21 cellular contexts compared by ENCODE assay signal in genomic region chr10:49174261-49174925, GRCh38. TPM values are rescaled to one million over a fixed set of nuclear protein-coding genes. Genes with fewer than 3 reads are reported as not detected.
DNase-seq lines count a peak whose midpoint lies in the region; ATAC-seq, FAIRE-seq and TF ChIP-seq lines count a peak whose summit lies in the region.
"Had no signal": no experiment of that assay in that cellular context is flagged by ENCODE, and none has a peak within 500 bp of the region (broad histone marks: within the 10 kb centered on the region; RNA-seq: fewer than 3 reads in every experiment).

No MANE protein-coding gene starts in this region.

- FAIRE-seq in HepG2 (lab: Jason Lieb, UNC): no peak
- FAIRE-seq in HTR-8/SVneo (lab: Jason Lieb, UNC): no peak
- FAIRE-seq: H54, kidney had no signal

- BruUV-seq in HepG2 (replicated peaks; lab: Mats Ljungman, UMichigan): no TSS peak

- H3K27ac Mint-ChIP-seq in activated T-helper 2 cell treated with anti-CD3 and anti-CD28 coated beads, Interferon-gamma antibody, Interleukin-2, Interleukin-4, amounts not matched to agents 10 μg/mL and 5 μg/mL and 100 μg/mL, durations not matched to agents 14 hours and 24 hours and 36 hours: peak overlapping the region; percentile 71

- TF ChIP-seq EP300 in HepG2 (IDR thresholded peaks at IDR 0.05; ENCODE audit: low read depth in 2 of 2, low read length in 2 of 2) (no peak), HepG2 (CRISPR knock-in tag; IDR thresholded peaks at IDR 0.05; ENCODE audit: borderline replicate concordance) (no peak)

- no peak overlapping the region for H2AFZ ChIP-seq in HepG2 (ENCODE audit: low read length)
- H2AFZ ChIP-seq: hepatocyte had no signal

- no peaks in the 10 kb centered on the region for H3K79me2 ChIP-seq in HepG2 (ENCODE audit: insufficient read depth, low read length)
- H3K79me2 ChIP-seq: hepatocyte had no signal

- no peak overlapping the region for H3K27ac ChIP-seq in HepG2 (ENCODE audit: extremely low read length, insufficient read depth, low read length)
- H3K27ac ChIP-seq in right lobe of liver: no peak overlapping the region
- H3K27ac ChIP-seq: hepatocyte had no signal

- CTCF ChIA-PET in HepG2 (lab: Yijun Ruan, JAX; ENCODE audit: low intra/inter-chr PET ratio, low total read pairs): no interaction called here

- H3K9ac ChIP-seq in HepG2 (ENCODE audit: insufficient read depth, low read depth, low read length): no peak overlapping the region

- H3K27me3 ChIP-seq in HepG2 (ENCODE audit: control insufficient read depth in 1 of 2, insufficient read depth in 2 of 2, low read length in 2 of 2) (peaks cover 2 to 9% of the 10 kb centered on the region in 2 experiments; a peak in 3 of 5 replicates), right lobe of liver (no peaks in the 10 kb centered on the region)
- H3K27me3 ChIP-seq: hepatocyte had no signal

- intact Hi-C loops in HepG2 (cut with micrococcal nuclease; ENCODE audit: unreplicated experiment) (no loop called here), right lobe of liver (cut with DNase I) (no loop called here)
- intact Hi-C loops in activated T-helper 2 cell treated with anti-CD3 and anti-CD28 coated beads, Interferon-gamma antibody, Interleukin-2, Interleukin-4, amounts not matched to agents 10 μg/mL and 5 μg/mL and 100 μg/mL, durations not matched to agents 14 hours and 24 hours and 36 hours (cut with micrococcal nuclease): no loop called here

- ATAC-seq in HepG2 (no peak), right lobe of liver (no peak)

- H3K36me3 Mint-ChIP-seq in activated T-helper 2 cell treated with anti-CD3 and anti-CD28 coated beads, Interferon-gamma antibody, Interleukin-2, Interleukin-4, amounts not matched to agents 10 μg/mL and 5 μg/mL and 100 μg/mL, durations not matched to agents 14 hours and 24 hours and 36 hours (ENCODE audit: low read depth): peaks cover 29% of the 10 kb centered on the region

- H3K36me3 ChIP-seq in HepG2 (replicated peaks in 1 of 2; ENCODE audit: control insufficient read depth in 1 of 2, insufficient read depth in 2 of 2, low read length in 2 of 2): no peaks in the 10 kb centered on the region
- H3K36me3 ChIP-seq in right lobe of liver: no peaks in the 10 kb centered on the region

- H3K9me3 Mint-ChIP-seq in activated T-helper 2 cell treated with anti-CD3 and anti-CD28 coated beads, Interferon-gamma antibody, Interleukin-2, Interleukin-4, amounts not matched to agents 10 μg/mL and 5 μg/mL and 100 μg/mL, durations not matched to agents 14 hours and 24 hours and 36 hours: no peaks in the 10 kb centered on the region
- H3K9me3 Mint-ChIP-seq: stimulated activated naive CD8-positive, alpha-beta T cell treated with anti-CD3 and anti-CD28 coated beads, Interleukin-15, Interleukin-2, amounts not matched to agents 100 ng/mL and 50 ng/mL, for 24 hours had no signal

- no peak overlapping the region for H3K4me3 Mint-ChIP-seq in activated T-helper 2 cell treated with anti-CD3 and anti-CD28 coated beads, Interferon-gamma antibody, Interleukin-2, Interleukin-4, amounts not matched to agents 10 μg/mL and 5 μg/mL and 100 μg/mL, durations not matched to agents 14 hours and 24 hours and 36 hours (ENCODE audit: low read depth)
- H3K4me3 Mint-ChIP-seq: stimulated activated naive CD8-positive, alpha-beta T cell treated with anti-CD3 and anti-CD28 coated beads, Interleukin-15, Interleukin-2, amounts not matched to agents 100 ng/mL and 50 ng/mL, for 24 hours had no signal

- TF ChIP-seq POLR2A in HepG2 (IDR thresholded peaks at IDR 0.05; ENCODE audit: insufficient read depth in 1 of 2, low read depth in 2 of 2, low read length in 2 of 2) (no peak), right lobe of liver (IDR thresholded peaks at IDR 0.05) (no peak)

- H3K4me3 ChIP-seq in HepG2 (replicated peaks in 1 of 3; ENCODE audit: insufficient read depth in 1 of 3, low read depth in 2 of 3, low read length in 3 of 3): no peak overlapping the region
- no peak overlapping the region for H3K4me3 ChIP-seq in right lobe of liver
- H3K4me3 ChIP-seq: hepatocyte had no signal

- H3K4me2 ChIP-seq in HepG2 (ENCODE audit: low read depth, low read length): no peak overlapping the region
- H3K4me2 ChIP-seq: hepatocyte had no signal

- DNase-seq in HepG2 (ENCODE audit: low spot score) (no peak), right lobe of liver (no peak), mucosa of gallbladder (ENCODE audit: low spot score) (peak; percentile 10), cerebellar cortex (ENCODE audit: low spot score) (no peak), hypothalamus (lab: John Stamatoyannopoulos, UW) (no peak), SW480 (ENCODE audit: low spot score) (no peak), HTR-8/SVneo (ENCODE audit: insufficient read length, low spot score) (no peak)
- no peak for DNase-seq in activated T-helper 2 cell treated with anti-CD3 and anti-CD28 coated beads, Interferon-gamma antibody, Interleukin-2, Interleukin-4, amounts not matched to agents 10 μg/mL and 5 μg/mL and 100 μg/mL, durations not matched to agents 14 hours and 24 hours and 36 hours (ENCODE audit: low spot score)
- DNase-seq: activated CD4-positive, alpha-beta T cell treated with anti-CD3 and anti-CD28 coated beads, Interleukin-2, amount 50 U/mL, for 48 hours; activated gamma-delta T cell; amygdala; central memory CD4-positive, alpha-beta T cell; COR-L47; kidney; mesenchymal stem cell; NCI-H1694; retina had no signal

- H4K20me1 ChIP-seq in HepG2 (ENCODE audit: insufficient read depth, low read length): no peaks in the 10 kb centered on the region

- no peaks in the 10 kb centered on the region for H3K27me3 Mint-ChIP-seq in activated T-helper 2 cell treated with anti-CD3 and anti-CD28 coated beads, Interferon-gamma antibody, Interleukin-2, Interleukin-4, amounts not matched to agents 10 μg/mL and 5 μg/mL and 100 μg/mL, durations not matched to agents 14 hours and 24 hours and 36 hours (ENCODE audit: low read depth)
- H3K27me3 Mint-ChIP-seq: stimulated activated naive CD8-positive, alpha-beta T cell treated with anti-CD3 and anti-CD28 coated beads, Interleukin-15, Interleukin-2, amounts not matched to agents 100 ng/mL and 50 ng/mL, for 24 hours had no signal

- in situ Hi-C loops in HepG2 (cut with HindIII; ENCODE audit: extremely low pct_ligation_motif_present, low pct_unique_long_range_greater_than_20kb): no loop called here

- no peaks in the 10 kb centered on the region for H3K4me1 ChIP-seq in HepG2 (ENCODE audit: insufficient read depth, low read length)
- peaks cover 0 to 10% (median 0%) of the 10 kb centered on the region in 4 donors for H3K4me1 ChIP-seq in right lobe of liver

- H3K9me3 ChIP-seq in HepG2 (ENCODE audit: low read length) (no peaks in the 10 kb centered on the region), right lobe of liver (no peaks in the 10 kb centered on the region)

- TF ChIP-seq RAD21 in HepG2 (CRISPR knock-in tag; IDR thresholded peaks at IDR 0.05): no peak

- POLR2A ChIA-PET in HepG2 (lab: Yijun Ruan, JAX): no interaction called here

- WGBS in HepG2 (ENCODE audit: low lambda C conversion rate): 29% methylated on average over 12 of the region's 15 CpGs
- WGBS in right lobe of liver (ENCODE audit: insufficient coverage, low coverage, low lambda C conversion rate, missing lambda C conversion rate): 52% methylated on average over 7 of the region's 15 CpGs

- TF ChIP-seq CTCF in HepG2 (CRISPR knock-in tag; IDR thresholded peaks at IDR 0.05) (no peak), right lobe of liver (IDR thresholded peaks at IDR 0.05) (no peak)

- peaks cover 62% of the 10 kb centered on the region for H3K4me1 Mint-ChIP-seq in activated T-helper 2 cell treated with anti-CD3 and anti-CD28 coated beads, Interferon-gamma antibody, Interleukin-2, Interleukin-4, amounts not matched to agents 10 μg/mL and 5 μg/mL and 100 μg/mL, durations not matched to agents 14 hours and 24 hours and 36 hours (ENCODE audit: low read depth)

RNA-seq across cellular contexts. Expression of gene TMEM273, which starts 13.8 kb away (rescaled TPM):
- total RNA-seq in HepG2 (2016; rRNA removed; fragmentation: Illumina TruSeq; extraction: Trizol) (not detected in 2 replicates), right lobe of liver (1 to 10 TPM in 5 of 6 experiments, under 1 TPM in 1; 0.86 to 5.3 (median 2.3) TPM), mucosa of gallbladder (35.8 TPM)
- total RNA-seq in HepG2 (2016; cell fraction: cytosol; rRNA removed; fragmentation: Illumina TruSeq; extraction: Trizol; ENCODE audit: low read depth): not detected in 2 replicates
- total RNA-seq in HepG2 (2016; cell fraction: insoluble cytoplasmic fraction; rRNA removed; fragmentation: Illumina TruSeq; extraction: Trizol): not detected in 2 replicates
- not detected in 2 replicates for total RNA-seq in HepG2 (2016; cell fraction: membrane; rRNA removed; fragmentation: Illumina TruSeq; extraction: Trizol)
- not detected in 2 replicates for total RNA-seq in HepG2 (2016; cell fraction: nucleus; rRNA removed; fragmentation: Illumina TruSeq; extraction: Trizol)
- not detected in 2 replicates for polyA plus RNA-seq in HepG2 (2011; rRNA removed)
- polyA plus RNA-seq in HepG2 (2011; cell fraction: cytosol; rRNA removed): not detected in 2 replicates
- polyA plus RNA-seq in HepG2 (2011; cell fraction: nucleus; rRNA removed): not detected in 2 replicates
- not detected in 2 replicates for polyA plus RNA-seq in HepG2 (2012)
- polyA plus RNA-seq in HepG2 (2016; cell fraction: cytosol; fragmentation: Illumina TruSeq; extraction: Trizol; ENCODE audit: low read depth): not detected in 2 replicates
- polyA plus RNA-seq in HepG2 (2016; cell fraction: insoluble cytoplasmic fraction; fragmentation: Illumina TruSeq; extraction: Trizol; ENCODE audit: low read depth): not detected in 2 replicates
- polyA plus RNA-seq in HepG2 (2016; cell fraction: membrane; fragmentation: Illumina TruSeq; extraction: Trizol; ENCODE audit: low read depth): not detected in 2 replicates
- not detected in 2 replicates for polyA plus RNA-seq in HepG2 (2016; cell fraction: nucleus; fragmentation: Illumina TruSeq; extraction: Trizol; ENCODE audit: insufficient read depth, low read depth)
- polyA minus RNA-seq in HepG2 (2011; rRNA and poly(A)+ RNA removed; ENCODE audit: low replicate concordance): not detected in 2 replicates
- polyA minus RNA-seq in HepG2 (2011; cell fraction: cytosol; rRNA and poly(A)+ RNA removed): not detected in 2 replicates
- not detected in 2 replicates for polyA minus RNA-seq in HepG2 (2011; cell fraction: nucleus; rRNA and poly(A)+ RNA removed)
- total RNA-seq in activated T-helper 2 cell treated with anti-CD3 and anti-CD28 coated beads, Interferon-gamma antibody, Interleukin-2, Interleukin-4, amounts not matched to agents 10 μg/mL and 5 μg/mL and 100 μg/mL, durations not matched to agents 14 hours and 24 hours and 36 hours: 53.2 and 58.4 TPM in 2 replicates
- polyA plus RNA-seq: hepatocyte had no signal

RNA-seq across cellular contexts. Expression of gene FAM170B, which starts 40.6 kb away (rescaled TPM):
- total RNA-seq in HepG2 (2016; rRNA removed; fragmentation: Illumina TruSeq; extraction: Trizol) (not detected in 2 replicates), right lobe of liver (not detected), mucosa of gallbladder (not detected)
- not detected in 2 replicates for total RNA-seq in HepG2 (2016; cell fraction: cytosol; rRNA removed; fragmentation: Illumina TruSeq; extraction: Trizol; ENCODE audit: low read depth)
- not detected in 2 replicates for total RNA-seq in HepG2 (2016; cell fraction: insoluble cytoplasmic fraction; rRNA removed; fragmentation: Illumina TruSeq; extraction: Trizol)
- total RNA-seq in HepG2 (2016; cell fraction: membrane; rRNA removed; fragmentation: Illumina TruSeq; extraction: Trizol): not detected in 2 replicates
- not detected in 2 replicates for total RNA-seq in HepG2 (2016; cell fraction: nucleus; rRNA removed; fragmentation: Illumina TruSeq; extraction: Trizol)
- polyA plus RNA-seq in HepG2 (2011; rRNA removed): not detected in 2 replicates
- not detected in 2 replicates for polyA plus RNA-seq in HepG2 (2011; cell fraction: cytosol; rRNA removed)
- not detected in 2 replicates for polyA plus RNA-seq in HepG2 (2011; cell fraction: nucleus; rRNA removed)
- polyA plus RNA-seq in HepG2 (2012): not detected in 2 replicates
- not detected in 2 replicates for polyA plus RNA-seq in HepG2 (2016; cell fraction: cytosol; fragmentation: Illumina TruSeq; extraction: Trizol; ENCODE audit: low read depth)
- polyA plus RNA-seq in HepG2 (2016; cell fraction: insoluble cytoplasmic fraction; fragmentation: Illumina TruSeq; extraction: Trizol; ENCODE audit: low read depth): not detected in 2 replicates
- polyA plus RNA-seq in HepG2 (2016; cell fraction: membrane; fragmentation: Illumina TruSeq; extraction: Trizol; ENCODE audit: low read depth): not detected in 2 replicates
- polyA plus RNA-seq in HepG2 (2016; cell fraction: nucleus; fragmentation: Illumina TruSeq; extraction: Trizol; ENCODE audit: insufficient read depth, low read depth): not detected in 2 replicates
- not detected in 2 replicates for polyA minus RNA-seq in HepG2 (2011; rRNA and poly(A)+ RNA removed; ENCODE audit: low replicate concordance)
- not detected in 2 replicates for polyA minus RNA-seq in HepG2 (2011; cell fraction: cytosol; rRNA and poly(A)+ RNA removed)
- not detected in 2 replicates for polyA minus RNA-seq in HepG2 (2011; cell fraction: nucleus; rRNA and poly(A)+ RNA removed)
- total RNA-seq in activated T-helper 2 cell treated with anti-CD3 and anti-CD28 coated beads, Interferon-gamma antibody, Interleukin-2, Interleukin-4, amounts not matched to agents 10 μg/mL and 5 μg/mL and 100 μg/mL, durations not matched to agents 14 hours and 24 hours and 36 hours: not detected in 2 replicates
- total RNA-seq: hepatocyte, kidney, urinary bladder had no signal
- polyA plus RNA-seq: hepatocyte, urinary bladder had no signal

RNA-seq across cellular contexts. Expression of gene VSTM4, which starts 59.1 kb away (rescaled TPM):
- total RNA-seq in HepG2 (2016; rRNA removed; fragmentation: Illumina TruSeq; extraction: Trizol) (not detected in 2 replicates), right lobe of liver (1 to 10 TPM; 2.1 to 6.6 (median 3.1) TPM), mucosa of gallbladder (13.1 TPM)
- not detected in 2 replicates for total RNA-seq in HepG2 (2016; cell fraction: cytosol; rRNA removed; fragmentation: Illumina TruSeq; extraction: Trizol; ENCODE audit: low read depth)
- total RNA-seq in HepG2 (2016; cell fraction: insoluble cytoplasmic fraction; rRNA removed; fragmentation: Illumina TruSeq; extraction: Trizol): not detected in 2 replicates
- total RNA-seq in HepG2 (2016; cell fraction: membrane; rRNA removed; fragmentation: Illumina TruSeq; extraction: Trizol): not detected in 2 replicates
- total RNA-seq in HepG2 (2016; cell fraction: nucleus; rRNA removed; fragmentation: Illumina TruSeq; extraction: Trizol): not detected in 2 replicates
- not detected in 2 replicates for polyA plus RNA-seq in HepG2 (2011; rRNA removed)
- polyA plus RNA-seq in HepG2 (2011; cell fraction: cytosol; rRNA removed): not detected in 2 replicates
- polyA plus RNA-seq in HepG2 (2011; cell fraction: nucleus; rRNA removed): not detected in 2 replicates
- polyA plus RNA-seq in HepG2 (2012): not detected in 2 replicates
- polyA plus RNA-seq in HepG2 (2016; cell fraction: cytosol; fragmentation: Illumina TruSeq; extraction: Trizol; ENCODE audit: low read depth): not detected in 2 replicates
- not detected in 2 replicates for polyA plus RNA-seq in HepG2 (2016; cell fraction: insoluble cytoplasmic fraction; fragmentation: Illumina TruSeq; extraction: Trizol; ENCODE audit: low read depth)
- polyA plus RNA-seq in HepG2 (2016; cell fraction: membrane; fragmentation: Illumina TruSeq; extraction: Trizol; ENCODE audit: low read depth): not detected in 2 replicates
- not detected in 2 replicates for polyA plus RNA-seq in HepG2 (2016; cell fraction: nucleus; fragmentation: Illumina TruSeq; extraction: Trizol; ENCODE audit: insufficient read depth, low read depth)
- polyA minus RNA-seq in HepG2 (2011; rRNA and poly(A)+ RNA removed; ENCODE audit: low replicate concordance): 0.04 TPM in 1 of 2 replicates, not detected in the other
- polyA minus RNA-seq in HepG2 (2011; cell fraction: cytosol; rRNA and poly(A)+ RNA removed): not detected in 2 replicates
- polyA minus RNA-seq in HepG2 (2011; cell fraction: nucleus; rRNA and poly(A)+ RNA removed): not detected in 2 replicates
- 0.53 and 0.57 TPM in 2 replicates for total RNA-seq in activated T-helper 2 cell treated with anti-CD3 and anti-CD28 coated beads, Interferon-gamma antibody, Interleukin-2, Interleukin-4, amounts not matched to agents 10 μg/mL and 5 μg/mL and 100 μg/mL, durations not matched to agents 14 hours and 24 hours and 36 hours
